In the genomic region with DNA sequence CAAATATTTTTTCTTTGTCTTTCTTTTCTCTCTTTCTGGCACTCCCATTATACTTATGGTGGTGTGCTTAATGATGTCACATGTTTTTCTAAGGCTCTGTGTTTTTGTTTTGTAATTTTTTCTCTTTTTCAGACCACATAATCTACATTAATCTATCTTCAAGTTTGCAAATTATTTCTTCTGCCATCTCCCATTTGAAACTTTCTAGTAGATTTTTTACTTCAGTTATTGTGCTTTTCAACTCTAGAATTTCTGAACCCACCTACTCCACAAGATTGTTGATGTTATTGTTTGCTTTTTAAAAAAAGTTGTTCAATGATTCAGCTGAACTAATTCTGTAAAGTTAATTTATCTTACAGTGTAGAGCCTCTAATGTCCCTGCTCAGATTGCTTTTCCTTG, we compare ENCODE assay signal across 25 cellular contexts.
A peak's percentile ranks its signal among the peaks of the same experiment; 100 is the strongest.
DNase-seq lines count a peak whose midpoint lies in the region; ATAC-seq, FAIRE-seq and TF ChIP-seq lines count a peak whose summit lies in the region.
"Had no signal": no experiment of that assay in that cellular context is flagged by ENCODE, and none has a peak within 500 bp of the region (broad histone marks: within the 10 kb centered on the region; RNA-seq: fewer than 3 reads in every experiment).

No MANE protein-coding gene starts in this region.

- no peak overlapping the region for H3K9ac ChIP-seq in HepG2 (ENCODE audit: insufficient read depth, low read depth, low read length)
- H3K9ac ChIP-seq: BLaER1 had no signal

- H3K4me3 ChIP-seq in HepG2 (replicated peaks in 1 of 3; ENCODE audit: insufficient read depth in 1 of 3, low read depth in 2 of 3, low read length in 3 of 3), result no peak overlapping the region
- no peak overlapping the region for H3K4me3 ChIP-seq in right lobe of liver
- no peak overlapping the region for H3K4me3 ChIP-seq in prostate gland
- H3K4me3 ChIP-seq: BLaER1, GM12878 had no signal

- TF ChIP-seq CTCF in HepG2 (CRISPR knock-in tag; IDR thresholded peaks at IDR 0.05), result no peak
- TF ChIP-seq CTCF in right lobe of liver (IDR thresholded peaks at IDR 0.05), result no peak
- TF ChIP-seq CTCF in prostate gland (IDR thresholded peaks at IDR 0.05), result no peak

- intact Hi-C loops in HepG2 (cut with micrococcal nuclease; ENCODE audit: unreplicated experiment) (no loop called here), right lobe of liver (cut with DNase I) (no loop called here), prostate gland (cut with DNase I) (no loop called here)

- no peak overlapping the region for H2AFZ ChIP-seq in HepG2 (ENCODE audit: low read length)

- H3K9me3 ChIP-seq in HepG2 (ENCODE audit: low read length) (peaks cover 12% of the 10 kb centered on the region), right lobe of liver (no peaks in the 10 kb centered on the region), prostate gland (no peaks in the 10 kb centered on the region)
- H3K9me3 ChIP-seq: BE2C had no signal

- no TSS peak for BruUV-seq in HepG2 (replicated peaks; lab: Mats Ljungman, UMichigan)

- DNase-seq in NCI-H2227 (lab: John Stamatoyannopoulos, UW; ENCODE audit: unreplicated experiment) (peak; percentile 25), NCI-H2227 treated with DMSO at 0.1 percent for 48 hours (lab: John Stamatoyannopoulos, UW) (no peak), HepG2 (ENCODE audit: low spot score) (no peak), right lobe of liver (no peak), OCI-M1 (lab: John Stamatoyannopoulos, UW) (peak; percentile 12), prostate gland (ENCODE audit: low spot score) (no peak)
- DNase-seq: 8988T; ACHN; BE2C; C1 segment of cervical spinal cord; CD4-positive, alpha-beta memory T cell; CD4-positive, CD25-positive, alpha-beta regulatory T cell; CD8-positive, alpha-beta memory T cell; COR-L47; DMS153; DMS53; DMS79; DND-41; EL; GDM1 had no signal

- H3K79me2 ChIP-seq in HepG2 (ENCODE audit: insufficient read depth, low read length), result no peaks in the 10 kb centered on the region

- no peak for TF ChIP-seq RAD21 in HepG2 (CRISPR knock-in tag; IDR thresholded peaks at IDR 0.05)

- in situ Hi-C loops in HepG2 (cut with HindIII; ENCODE audit: extremely low pct_ligation_motif_present, low pct_unique_long_range_greater_than_20kb), result no loop called here

- TF ChIP-seq POLR2A in HepG2 (IDR thresholded peaks at IDR 0.05; ENCODE audit: insufficient read depth in 1 of 2, low read depth in 2 of 2, low read length in 2 of 2) (no peak), right lobe of liver (IDR thresholded peaks at IDR 0.05) (no peak), prostate gland (IDR thresholded peaks at IDR 0.05) (no peak)

- CTCF ChIA-PET in HepG2 (lab: Yijun Ruan, JAX; ENCODE audit: low intra/inter-chr PET ratio, low total read pairs), result no interaction called here

- no peak for ATAC-seq in HepG2
- no peak for ATAC-seq in right lobe of liver
- ATAC-seq in HG02759 (IDR thresholded peaks at IDR 0.05; ENCODE audit: unreplicated experiment), result no peak
- ATAC-seq: GM12878 had no signal

- H3K27me3 ChIP-seq in HepG2 (ENCODE audit: control insufficient read depth in 1 of 2, insufficient read depth in 2 of 2, low read length in 2 of 2) (no peaks in the 10 kb centered on the region), right lobe of liver (no peaks in the 10 kb centered on the region), prostate gland (replicated peaks; ENCODE audit: insufficient read depth) (no peaks in the 10 kb centered on the region)
- H3K27me3 ChIP-seq: BE2C, BLaER1 had no signal

- no peak for TF ChIP-seq EP300 in HepG2 (IDR thresholded peaks at IDR 0.05; ENCODE audit: low read depth in 2 of 2, low read length in 2 of 2)
- no peak for TF ChIP-seq EP300 in HepG2 (CRISPR knock-in tag; IDR thresholded peaks at IDR 0.05; ENCODE audit: borderline replicate concordance)

- no peak overlapping the region for H3K4me2 ChIP-seq in HepG2 (ENCODE audit: low read depth, low read length)
- H3K4me2 ChIP-seq: BLaER1 had no signal

- POLR2A ChIA-PET in HepG2 (lab: Yijun Ruan, JAX), result no interaction called here

- H3K4me1 ChIP-seq in HepG2 (ENCODE audit: insufficient read depth, low read length), result peaks cover 13% of the 10 kb centered on the region
- H3K4me1 ChIP-seq in right lobe of liver, result no peaks in the 10 kb centered on the region
- no peaks in the 10 kb centered on the region for H3K4me1 ChIP-seq in prostate gland (replicated peaks)
- H3K4me1 ChIP-seq: BE2C, BLaER1 had no signal

- FAIRE-seq in HepG2 (lab: Jason Lieb, UNC), result no peak
- FAIRE-seq: GM12878, GM12892, GM18507 had no signal

- H3K27ac ChIP-seq in HepG2 (ENCODE audit: extremely low read length, insufficient read depth, low read length), result no peak overlapping the region
- H3K27ac ChIP-seq in right lobe of liver, result no peak overlapping the region
- no peak overlapping the region for H3K27ac ChIP-seq in prostate gland
- H3K27ac ChIP-seq: BLaER1 had no signal

- no peaks in the 10 kb centered on the region for H4K20me1 ChIP-seq in HepG2 (ENCODE audit: insufficient read depth, low read length)
- H4K20me1 ChIP-seq: BLaER1 had no signal

- no peaks in the 10 kb centered on the region for H3K36me3 ChIP-seq in HepG2 (replicated peaks in 1 of 2; ENCODE audit: control insufficient read depth in 1 of 2, insufficient read depth in 2 of 2, low read length in 2 of 2)
- no peaks in the 10 kb centered on the region for H3K36me3 ChIP-seq in right lobe of liver
- H3K36me3 ChIP-seq in prostate gland, result no peaks in the 10 kb centered on the region
- H3K36me3 ChIP-seq: BE2C, BLaER1 had no signal

TF ChIP-seq in HepG2, 621 proteins besides CTCF, POLR2A, EP300 and RAD21:
- TF ChIP-seq ZNF160 (CRISPR knock-in tag; IDR thresholded peaks at IDR 0.05) (peak; percentile 100), ZNF660 (CRISPR knock-in tag; IDR thresholded peaks at IDR 0.05; ENCODE audit: borderline replicate concordance, low read depth) (no peak), JUND (CRISPR knock-in tag; IDR thresholded peaks at IDR 0.05) (no peak)
TF ChIP-seq in HepG2: peak in this region for 1.

Comparison
In these comparisons a context has a peak if more than half of its experiments do, and no peak if none do; other contexts are left out.
1. DNase-seq: peak in NCI-H2227 (single experiment) and OCI-M1 (single experiment); none in NCI-H2227 treated with DMSO at 0.1 percent for 48 hours (single experiment), HepG2 (single experiment), right lobe of liver (0 of 3) and prostate gland (single experiment).